Comparison of ENCODE assay signal across 10 cellular contexts in genomic region chr18:48927286-48928080, GRCh38. TPM values are rescaled to one million over a fixed set of nuclear protein-coding genes. Genes with fewer than 3 reads are reported as not detected.
DNase-seq lines count a peak whose midpoint lies in the region; ATAC-seq and TF ChIP-seq lines count a peak whose summit lies in the region.
"Had no signal": no experiment of that assay in that cellular context is flagged by ENCODE, and none has a peak within 500 bp of the region (broad histone marks: within the 10 kb centered on the region; RNA-seq: fewer than 3 reads in every experiment).

No MANE protein-coding gene starts in this region.

- no peak for ATAC-seq in activated CD4-positive, CD25-positive, alpha-beta regulatory T cell treated with anti-CD3 and anti-CD28 coated beads, Interleukin-2, amount 50 U/mL, for 24 hours

- no peaks in the 10 kb centered on the region for H3K9me3 ChIP-seq in endodermal cell (ENCODE audit: control insufficient read depth, low read length)
- H3K9me3 ChIP-seq: uterus had no signal

- H3K4me3 Mint-ChIP-seq in T-helper 1 cell treated with Interleukin-12 subunit alpha and Interleukin-12 subunit beta and Interleukin-4 antibody, amounts not matched to agents 30 μg/mL and 1 μg/mL, for 36 hours, result peak overlapping the region; percentile 10
- no peak overlapping the region for H3K4me3 Mint-ChIP-seq in endodermal cell
- no peak overlapping the region for H3K4me3 Mint-ChIP-seq in progenitor cell of endocrine pancreas (ENCODE audit: low read depth)

- H3K4me3 ChIP-seq in endodermal cell (ENCODE audit: low read length), result no peak overlapping the region
- H3K4me3 ChIP-seq: uterus had no signal

- H3K9ac ChIP-seq in endodermal cell (ENCODE audit: extremely low read depth, low read length, poor library complexity, severe bottlenecking), result no peak overlapping the region

- H3K9me3 Mint-ChIP-seq in T-helper 1 cell treated with Interleukin-12 subunit alpha and Interleukin-12 subunit beta and Interleukin-4 antibody, amounts not matched to agents 30 μg/mL and 1 μg/mL, for 36 hours, result no peaks in the 10 kb centered on the region
- H3K9me3 Mint-ChIP-seq in endodermal cell, result no peaks in the 10 kb centered on the region
- H3K9me3 Mint-ChIP-seq in progenitor cell of endocrine pancreas (ENCODE audit: low read depth), result no peaks in the 10 kb centered on the region

- TF ChIP-seq CTCF in endodermal cell (conservative IDR thresholded peaks at IDR 0.05) (no peak), progenitor cell of endocrine pancreas (IDR thresholded peaks at IDR 0.05; ENCODE audit: unreplicated experiment) (no peak)

- H3K27ac Mint-ChIP-seq in T-helper 1 cell treated with Interleukin-12 subunit alpha and Interleukin-12 subunit beta and Interleukin-4 antibody, amounts not matched to agents 30 μg/mL and 1 μg/mL, for 36 hours, result peak overlapping the region; percentile 39
- H3K27ac Mint-ChIP-seq in endodermal cell (peak overlapping the region; percentile 77), progenitor cell of endocrine pancreas (peak overlapping the region; percentile 88)

- peaks cover 74% of the 10 kb centered on the region for H3K36me3 ChIP-seq in endodermal cell (ENCODE audit: control insufficient read depth, insufficient read depth, low read length)
- H3K36me3 ChIP-seq: uterus had no signal

- no peak overlapping the region for H3K27ac ChIP-seq in endodermal cell (ENCODE audit: low read depth, low read length)

- no peaks in the 10 kb centered on the region for H3K27me3 ChIP-seq in endodermal cell (ENCODE audit: control insufficient read depth, insufficient read depth, low read length, poor library complexity, severe bottlenecking)
- H3K27me3 ChIP-seq: uterus had no signal

- peaks cover 47% of the 10 kb centered on the region for H3K4me1 ChIP-seq in endodermal cell (ENCODE audit: control insufficient read depth, insufficient read depth, low read length)

- WGBS in endodermal cell (ENCODE audit: insufficient coverage in 1 of 2, insufficient read length in 1 of 2), 2 experiments, result 93 to 94% methylated on average over 8 to 11 of the region's 11 CpGs

- peaks cover 94% of the 10 kb centered on the region for H3K4me1 Mint-ChIP-seq in T-helper 1 cell treated with Interleukin-12 subunit alpha and Interleukin-12 subunit beta and Interleukin-4 antibody, amounts not matched to agents 30 μg/mL and 1 μg/mL, for 36 hours (ENCODE audit: low read depth)
- H3K4me1 Mint-ChIP-seq in endodermal cell (peaks cover 83% of the 10 kb centered on the region), progenitor cell of endocrine pancreas (ENCODE audit: low read depth) (peaks cover 86% of the 10 kb centered on the region)

- DNase-seq in T-helper 1 cell (no peak), NCI-H526 (lab: John Stamatoyannopoulos, UW) (peak; percentile 72 to 86), endodermal cell (no peak), progenitor cell of endocrine pancreas (ENCODE audit: low spot score, unreplicated experiment) (no peak), GF-D8 (lab: John Stamatoyannopoulos, UW) (no peak), NCI-H226 (no peak)
- DNase-seq: NCI-H1048, uterus had no signal

- no peaks in the 10 kb centered on the region for H3K27me3 Mint-ChIP-seq in T-helper 1 cell treated with Interleukin-12 subunit alpha and Interleukin-12 subunit beta and Interleukin-4 antibody, amounts not matched to agents 30 μg/mL and 1 μg/mL, for 36 hours (ENCODE audit: low read depth)
- H3K27me3 Mint-ChIP-seq in endodermal cell (ENCODE audit: insufficient read depth), result no peaks in the 10 kb centered on the region
- no peaks in the 10 kb centered on the region for H3K27me3 Mint-ChIP-seq in progenitor cell of endocrine pancreas

- peaks cover 27% of the 10 kb centered on the region for H3K36me3 Mint-ChIP-seq in T-helper 1 cell treated with Interleukin-12 subunit alpha and Interleukin-12 subunit beta and Interleukin-4 antibody, amounts not matched to agents 30 μg/mL and 1 μg/mL, for 36 hours (ENCODE audit: low read depth)
- peaks cover 59% of the 10 kb centered on the region for H3K36me3 Mint-ChIP-seq in endodermal cell (ENCODE audit: low read depth)
- H3K36me3 Mint-ChIP-seq in progenitor cell of endocrine pancreas (ENCODE audit: insufficient read depth), result peaks cover 7% of the 10 kb centered on the region

RNA-seq across cellular contexts. Expression of gene SMAD7, which starts 23.3 kb away (rescaled TPM):
- 10 to 100 TPM; 52.4 to 67.4 TPM for total RNA-seq in endodermal cell
- 16.5 TPM for polyA plus RNA-seq in endodermal cell (2013, experiment 1 of 2)
- 16.2 TPM for polyA plus RNA-seq in endodermal cell (2013, experiment 2 of 2)
- 24.3 and 27.8 TPM in 2 replicates for total RNA-seq in progenitor cell of endocrine pancreas

Comparison
In these comparisons a context has a peak if more than half of its experiments do, and no peak if none do; other contexts are left out.
1. DNase-seq: peak in NCI-H526 (2 of 2); none in T-helper 1 cell (0 of 5), endodermal cell (single experiment), progenitor cell of endocrine pancreas (single experiment), GF-D8 (single experiment) and NCI-H226 (single experiment).
2. Peak in every context shown above with its lines, with median percentiles within 50 percentile points of each other: H3K27ac Mint-ChIP-seq.